Comparison of ENCODE assay signal across 1 cellular context in the genomic region with DNA sequence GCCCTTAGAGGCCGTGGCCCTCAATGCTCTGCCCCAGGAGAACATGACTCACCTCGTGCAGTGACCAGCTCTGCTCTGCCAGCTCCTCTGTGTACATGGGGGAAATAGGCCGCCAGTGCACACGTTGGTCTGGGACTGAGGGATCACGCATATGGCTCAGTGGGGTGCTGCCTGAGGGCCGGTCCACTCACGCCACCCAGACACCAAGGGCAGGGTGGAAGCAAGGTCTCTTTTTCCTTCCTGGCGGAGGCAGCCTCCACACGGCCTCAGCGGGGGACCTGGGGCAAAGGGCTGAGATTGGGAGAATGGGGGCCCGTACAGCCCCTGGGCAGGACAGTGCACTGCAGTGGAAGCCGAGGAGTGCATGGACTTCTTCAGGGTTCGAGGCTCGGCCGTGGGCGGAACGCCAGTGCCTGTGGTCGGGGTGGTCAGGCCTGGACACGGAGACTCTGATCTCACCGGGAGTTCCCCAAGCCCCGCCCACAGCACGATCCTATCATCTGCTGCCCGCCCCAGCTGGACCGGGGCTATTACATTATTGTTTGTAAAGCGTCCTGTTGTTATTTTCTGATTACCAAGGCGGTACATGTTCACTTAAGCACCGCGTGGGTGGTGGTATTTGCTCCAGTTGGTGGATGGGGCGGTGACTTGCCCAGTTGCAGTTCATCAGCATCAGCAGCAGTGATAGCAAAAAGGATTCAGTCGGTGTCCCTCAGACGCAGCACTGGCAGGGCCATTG.
A peak's percentile ranks its signal among the peaks of the same experiment; 100 is the strongest.
TF ChIP-seq lines count a peak whose summit lies in the region.

No MANE protein-coding gene starts in this region.

TF ChIP-seq in HepG2, 621 proteins besides CTCF, POLR2A, EP300 and RAD21 (continued from another document and continues in another):
- TF ChIP-seq, protein P1, sequence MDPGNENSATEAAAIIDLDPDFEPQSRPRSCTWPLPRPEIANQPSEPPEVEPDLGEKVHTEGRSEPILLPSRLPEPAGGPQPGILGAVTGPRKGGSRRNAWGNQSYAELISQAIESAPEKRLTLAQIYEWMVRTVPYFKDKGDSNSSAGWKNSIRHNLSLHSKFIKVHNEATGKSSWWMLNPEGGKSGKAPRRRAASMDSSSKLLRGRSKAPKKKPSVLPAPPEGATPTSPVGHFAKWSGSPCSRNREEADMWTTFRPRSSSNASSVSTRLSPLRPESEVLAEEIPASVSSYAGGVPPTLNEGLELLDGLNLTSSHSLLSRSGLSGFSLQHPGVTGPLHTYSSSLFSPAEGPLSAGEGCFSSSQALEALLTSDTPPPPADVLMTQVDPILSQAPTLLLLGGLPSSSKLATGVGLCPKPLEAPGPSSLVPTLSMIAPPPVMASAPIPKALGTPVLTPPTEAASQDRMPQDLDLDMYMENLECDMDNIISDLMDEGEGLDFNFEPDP (CRISPR knock-in tag; conservative IDR thresholded peaks at IDR 0.05): 0 out of 2 replicates have a peak, but pooled peaks have one; percentile 49
- TF ChIP-seq ZZZ3 (CRISPR knock-in tag; IDR thresholded peaks at IDR 0.05; ENCODE audit: borderline replicate concordance) (peak; percentile 53; the same call in 1 of the 2 replicates), NRL (CRISPR knock-in tag; IDR thresholded peaks at IDR 0.05; ENCODE audit: borderline replicate concordance) (peak; percentile 82; the same call in 1 of the 2 replicates), ZNF230 (CRISPR knock-in tag; IDR thresholded peaks at IDR 0.05) (no peak), ZNF562 (CRISPR knock-in tag; IDR thresholded peaks at IDR 0.05; ENCODE audit: borderline replicate concordance) (no peak), ZNF790 (CRISPR knock-in tag; IDR thresholded peaks at IDR 0.05; ENCODE audit: borderline replicate concordance) (0 out of 2 replicates have a peak, but pooled peaks have one; percentile 51), IKZF4 (CRISPR knock-in tag; IDR thresholded peaks at IDR 0.05; ENCODE audit: borderline replicate concordance, low read depth, not compliant biosample characterization) (no peak), YEATS4 (CRISPR knock-in tag; IDR thresholded peaks at IDR 0.05; ENCODE audit: borderline replicate concordance) (peak; percentile 45; the same call in 1 of the 2 replicates), ZNF180 (CRISPR knock-in tag; IDR thresholded peaks at IDR 0.05; ENCODE audit: borderline replicate concordance, low read depth) (no peak), PAX8 (CRISPR knock-in tag; IDR thresholded peaks at IDR 0.05; ENCODE audit: borderline replicate concordance) (peak; percentile 87; the same call in 1 of the 2 replicates), ZNF296 (CRISPR knock-in tag; conservative IDR thresholded peaks at IDR 0.05) (0 out of 2 replicates have a peak, but pooled peaks have one; percentile 29), ZNF766 (CRISPR knock-in tag; IDR thresholded peaks at IDR 0.05; ENCODE audit: borderline replicate concordance) (0 out of 2 replicates have a peak, but pooled peaks have one; percentile 71), HNRNPLL (IDR thresholded peaks at IDR 0.05; ENCODE audit: low read depth, low read length, poor library complexity, severe bottlenecking) (no peak), ZFX (CRISPR knock-in tag; IDR thresholded peaks at IDR 0.05; ENCODE audit: low read depth) (peak; percentile 90), ZNF839 (CRISPR knock-in tag; IDR thresholded peaks at IDR 0.05; ENCODE audit: borderline replicate concordance) (peak; percentile 20; the same call in 1 of the 2 replicates), TBX3 (IDR thresholded peaks at IDR 0.05; ENCODE audit: borderline replicate concordance) (no peak; the same call in 1 of the 2 replicates), ZNF629 (CRISPR knock-in tag; conservative IDR thresholded peaks at IDR 0.05) (peak; percentile 44; the same call in 1 of the 2 replicates), HOXA5 (CRISPR knock-in tag; IDR thresholded peaks at IDR 0.05) (no peak), KMT2A (CRISPR knock-in tag; IDR thresholded peaks at IDR 0.05) (peak; percentile 59; the same call in 1 of the 2 replicates), MAFF (IDR thresholded peaks at IDR 0.05; ENCODE audit: low read depth, low read length) (no peak), ZSCAN9 (CRISPR knock-in tag; IDR thresholded peaks at IDR 0.05; ENCODE audit: borderline replicate concordance) (no peak), BORCS8-MEF2B (CRISPR knock-in tag; IDR thresholded peaks at IDR 0.05) (no peak), PHF21A (CRISPR knock-in tag; IDR thresholded peaks at IDR 0.05) (peak; percentile 75), ZNF563 (CRISPR knock-in tag; IDR thresholded peaks at IDR 0.05) (peak; percentile 61; the same call in 1 of the 2 replicates), HNF4G (IDR thresholded peaks at IDR 0.05; ENCODE audit: borderline replicate concordance, low read depth, low read length) (no peak), HNF4G (CRISPR knock-in tag; IDR thresholded peaks at IDR 0.05; ENCODE audit: borderline replicate concordance, low read depth) (0 out of 2 replicates have a peak, but pooled peaks have one; percentile 15), PRMT3 (CRISPR knock-in tag; IDR thresholded peaks at IDR 0.05; ENCODE audit: borderline replicate concordance, low read depth) (no peak), ZNF234 (CRISPR knock-in tag; conservative IDR thresholded peaks at IDR 0.05) (no peak), ZNF382 (CRISPR knock-in tag; IDR thresholded peaks at IDR 0.05; ENCODE audit: borderline replicate concordance) (no peak), ZNF326 (CRISPR knock-in tag; IDR thresholded peaks at IDR 0.05; ENCODE audit: borderline replicate concordance) (no peak), CHD4 (IDR thresholded peaks at IDR 0.05; ENCODE audit: borderline replicate concordance, low read length) (no peak), POGZ (CRISPR knock-in tag; IDR thresholded peaks at IDR 0.05) (peak; percentile 57), TAF1 (CRISPR knock-in tag; IDR thresholded peaks at IDR 0.05) (peak; percentile 44; the same call in 1 of the 2 replicates), ZNF558 (CRISPR knock-in tag; IDR thresholded peaks at IDR 0.05; ENCODE audit: borderline replicate concordance) (peak; percentile 61; the same call in 1 of the 2 replicates), ZMYM3 (CRISPR knock-in tag; IDR thresholded peaks at IDR 0.05) (peak; percentile 38; the same call in 1 of the 2 replicates), AGO1 (IDR thresholded peaks at IDR 0.05; ENCODE audit: low read depth, low read length, poor library complexity, severe bottlenecking) (no peak), KAT2B (IDR thresholded peaks at IDR 0.05; ENCODE audit: borderline replicate concordance, low read depth, low read length) (no peak), ZKSCAN8 (CRISPR knock-in tag; IDR thresholded peaks at IDR 0.05; ENCODE audit: borderline replicate concordance) (0 out of 2 replicates have a peak, but pooled peaks have one; percentile 12), BHLHE40 (IDR thresholded peaks at IDR 0.05; ENCODE audit: low read length) (peak; percentile 11; the same call in 1 of the 2 replicates)
- TF ChIP-seq, protein P2, sequence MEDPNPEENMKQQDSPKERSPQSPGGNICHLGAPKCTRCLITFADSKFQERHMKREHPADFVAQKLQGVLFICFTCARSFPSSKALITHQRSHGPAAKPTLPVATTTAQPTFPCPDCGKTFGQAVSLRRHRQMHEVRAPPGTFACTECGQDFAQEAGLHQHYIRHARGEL (CRISPR knock-in tag; IDR thresholded peaks at IDR 0.05): no peak
- TF ChIP-seq, protein P3, sequence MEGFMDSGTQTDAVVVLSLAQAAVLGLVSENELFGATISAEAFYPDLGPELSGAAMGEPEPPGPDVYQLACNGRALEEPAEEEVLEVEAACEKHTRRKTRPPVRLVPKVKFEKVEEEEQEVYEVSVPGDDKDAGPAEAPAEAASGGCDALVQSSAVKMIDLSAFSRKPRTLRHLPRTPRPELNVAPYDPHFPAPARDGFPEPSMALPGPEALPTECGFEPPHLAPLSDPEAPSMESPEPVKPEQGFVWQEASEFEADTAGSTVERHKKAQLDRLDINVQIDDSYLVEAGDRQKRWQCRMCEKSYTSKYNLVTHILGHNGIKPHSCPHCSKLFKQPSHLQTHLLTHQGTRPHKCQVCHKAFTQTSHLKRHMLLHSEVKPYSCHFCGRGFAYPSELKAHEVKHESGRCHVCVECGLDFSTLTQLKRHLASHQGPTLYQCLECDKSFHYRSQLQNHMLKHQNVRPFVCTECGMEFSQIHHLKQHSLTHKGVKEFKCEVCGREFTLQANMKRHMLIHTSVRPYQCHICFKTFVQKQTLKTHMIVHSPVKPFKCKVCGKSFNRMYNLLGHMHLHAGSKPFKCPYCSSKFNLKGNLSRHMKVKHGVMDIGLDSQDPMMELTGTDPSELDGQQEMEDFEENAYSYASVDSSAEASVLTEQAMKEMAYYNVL (CRISPR knock-in tag; IDR thresholded peaks at IDR 0.05; ENCODE audit: borderline replicate concordance): 0 out of 2 replicates have a peak, but pooled peaks have one; percentile 48
- TF ChIP-seq, protein P4, sequence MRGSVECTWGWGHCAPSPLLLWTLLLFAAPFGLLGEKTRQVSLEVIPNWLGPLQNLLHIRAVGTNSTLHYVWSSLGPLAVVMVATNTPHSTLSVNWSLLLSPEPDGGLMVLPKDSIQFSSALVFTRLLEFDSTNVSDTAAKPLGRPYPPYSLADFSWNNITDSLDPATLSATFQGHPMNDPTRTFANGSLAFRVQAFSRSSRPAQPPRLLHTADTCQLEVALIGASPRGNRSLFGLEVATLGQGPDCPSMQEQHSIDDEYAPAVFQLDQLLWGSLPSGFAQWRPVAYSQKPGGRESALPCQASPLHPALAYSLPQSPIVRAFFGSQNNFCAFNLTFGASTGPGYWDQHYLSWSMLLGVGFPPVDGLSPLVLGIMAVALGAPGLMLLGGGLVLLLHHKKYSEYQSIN (CRISPR knock-in tag; IDR thresholded peaks at IDR 0.05; ENCODE audit: borderline replicate concordance): no peak
- TF ChIP-seq, protein P5, sequence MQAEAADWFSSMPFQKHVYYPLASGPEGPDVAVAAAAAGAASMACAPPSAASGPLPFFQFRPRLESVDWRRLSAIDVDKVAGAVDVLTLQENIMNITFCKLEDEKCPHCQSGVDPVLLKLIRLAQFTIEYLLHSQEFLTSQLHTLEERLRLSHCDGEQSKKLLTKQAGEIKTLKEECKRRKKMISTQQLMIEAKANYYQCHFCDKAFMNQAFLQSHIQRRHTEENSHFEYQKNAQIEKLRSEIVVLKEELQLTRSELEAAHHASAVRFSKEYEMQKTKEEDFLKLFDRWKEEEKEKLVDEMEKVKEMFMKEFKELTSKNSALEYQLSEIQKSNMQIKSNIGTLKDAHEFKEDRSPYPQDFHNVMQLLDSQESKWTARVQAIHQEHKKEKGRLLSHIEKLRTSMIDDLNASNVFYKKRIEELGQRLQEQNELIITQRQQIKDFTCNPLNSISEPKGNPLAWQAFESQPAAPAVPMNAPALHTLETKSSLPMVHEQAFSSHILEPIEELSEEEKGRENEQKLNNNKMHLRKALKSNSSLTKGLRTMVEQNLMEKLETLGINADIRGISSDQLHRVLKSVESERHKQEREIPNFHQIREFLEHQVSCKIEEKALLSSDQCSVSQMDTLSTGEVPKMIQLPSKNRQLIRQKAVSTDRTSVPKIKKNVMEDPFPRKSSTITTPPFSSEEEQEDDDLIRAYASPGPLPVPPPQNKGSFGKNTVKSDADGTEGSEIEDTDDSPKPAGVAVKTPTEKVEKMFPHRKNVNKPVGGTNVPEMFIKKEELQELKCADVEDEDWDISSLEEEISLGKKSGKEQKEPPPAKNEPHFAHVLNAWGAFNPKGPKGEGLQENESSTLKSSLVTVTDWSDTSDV (CRISPR knock-in tag; IDR thresholded peaks at IDR 0.05): peak; percentile 38; the same call in 1 of the 2 replicates
- TF ChIP-seq, protein P6, sequence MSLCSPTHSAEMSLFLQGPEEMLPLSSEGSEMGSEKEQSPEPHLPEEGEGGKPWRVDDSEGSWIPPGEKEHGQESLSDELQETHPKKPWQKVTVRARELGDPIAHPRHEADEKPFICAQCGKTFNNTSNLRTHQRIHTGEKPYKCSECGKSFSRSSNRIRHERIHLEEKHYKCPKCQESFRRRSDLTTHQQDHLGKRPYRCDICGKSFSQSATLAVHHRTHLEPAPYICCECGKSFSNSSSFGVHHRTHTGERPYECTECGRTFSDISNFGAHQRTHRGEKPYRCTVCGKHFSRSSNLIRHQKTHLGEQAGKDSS (CRISPR knock-in tag; IDR thresholded peaks at IDR 0.05; ENCODE audit: borderline replicate concordance, low read depth): 0 out of 2 replicates have a peak, but pooled peaks have one; percentile 20
- TF ChIP-seq, protein P7, sequence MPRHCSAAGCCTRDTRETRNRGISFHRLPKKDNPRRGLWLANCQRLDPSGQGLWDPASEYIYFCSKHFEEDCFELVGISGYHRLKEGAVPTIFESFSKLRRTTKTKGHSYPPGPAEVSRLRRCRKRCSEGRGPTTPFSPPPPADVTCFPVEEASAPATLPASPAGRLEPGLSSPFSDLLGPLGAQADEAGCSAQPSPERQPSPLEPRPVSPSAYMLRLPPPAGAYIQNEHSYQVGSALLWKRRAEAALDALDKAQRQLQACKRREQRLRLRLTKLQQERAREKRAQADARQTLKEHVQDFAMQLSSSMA (CRISPR knock-in tag; IDR thresholded peaks at IDR 0.05): peak; percentile 66; the same call in 1 of the 2 replicates
- TF ChIP-seq, protein P8, sequence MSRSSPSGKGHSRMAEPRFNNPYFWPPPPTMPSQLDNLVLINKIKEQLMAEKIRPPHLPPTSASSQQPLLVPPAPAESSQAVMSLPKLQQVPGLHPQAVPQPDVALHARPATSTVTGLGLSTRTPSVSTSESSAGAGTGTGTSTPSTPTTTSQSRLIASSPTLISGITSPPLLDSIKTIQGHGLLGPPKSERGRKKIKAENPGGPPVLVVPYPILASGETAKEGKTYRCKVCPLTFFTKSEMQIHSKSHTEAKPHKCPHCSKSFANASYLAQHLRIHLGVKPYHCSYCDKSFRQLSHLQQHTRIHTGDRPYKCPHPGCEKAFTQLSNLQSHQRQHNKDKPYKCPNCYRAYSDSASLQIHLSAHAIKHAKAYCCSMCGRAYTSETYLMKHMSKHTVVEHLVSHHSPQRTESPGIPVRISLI (CRISPR knock-in tag; IDR thresholded peaks at IDR 0.05; ENCODE audit: borderline replicate concordance): peak; percentile 64
- TF ChIP-seq, protein P9, sequence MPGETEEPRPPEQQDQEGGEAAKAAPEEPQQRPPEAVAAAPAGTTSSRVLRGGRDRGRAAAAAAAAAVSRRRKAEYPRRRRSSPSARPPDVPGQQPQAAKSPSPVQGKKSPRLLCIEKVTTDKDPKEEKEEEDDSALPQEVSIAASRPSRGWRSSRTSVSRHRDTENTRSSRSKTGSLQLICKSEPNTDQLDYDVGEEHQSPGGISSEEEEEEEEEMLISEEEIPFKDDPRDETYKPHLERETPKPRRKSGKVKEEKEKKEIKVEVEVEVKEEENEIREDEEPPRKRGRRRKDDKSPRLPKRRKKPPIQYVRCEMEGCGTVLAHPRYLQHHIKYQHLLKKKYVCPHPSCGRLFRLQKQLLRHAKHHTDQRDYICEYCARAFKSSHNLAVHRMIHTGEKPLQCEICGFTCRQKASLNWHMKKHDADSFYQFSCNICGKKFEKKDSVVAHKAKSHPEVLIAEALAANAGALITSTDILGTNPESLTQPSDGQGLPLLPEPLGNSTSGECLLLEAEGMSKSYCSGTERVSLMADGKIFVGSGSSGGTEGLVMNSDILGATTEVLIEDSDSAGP (CRISPR knock-in tag; IDR thresholded peaks at IDR 0.05; ENCODE audit: borderline replicate concordance): peak; percentile 24
- TF ChIP-seq, protein P10, sequence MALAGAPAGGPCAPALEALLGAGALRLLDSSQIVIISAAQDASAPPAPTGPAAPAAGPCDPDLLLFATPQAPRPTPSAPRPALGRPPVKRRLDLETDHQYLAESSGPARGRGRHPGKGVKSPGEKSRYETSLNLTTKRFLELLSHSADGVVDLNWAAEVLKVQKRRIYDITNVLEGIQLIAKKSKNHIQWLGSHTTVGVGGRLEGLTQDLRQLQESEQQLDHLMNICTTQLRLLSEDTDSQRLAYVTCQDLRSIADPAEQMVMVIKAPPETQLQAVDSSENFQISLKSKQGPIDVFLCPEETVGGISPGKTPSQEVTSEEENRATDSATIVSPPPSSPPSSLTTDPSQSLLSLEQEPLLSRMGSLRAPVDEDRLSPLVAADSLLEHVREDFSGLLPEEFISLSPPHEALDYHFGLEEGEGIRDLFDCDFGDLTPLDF (CRISPR knock-in tag; IDR thresholded peaks at IDR 0.05): peak; percentile 38; the same call in 1 of the 2 replicates
